In the genomic region with DNA sequence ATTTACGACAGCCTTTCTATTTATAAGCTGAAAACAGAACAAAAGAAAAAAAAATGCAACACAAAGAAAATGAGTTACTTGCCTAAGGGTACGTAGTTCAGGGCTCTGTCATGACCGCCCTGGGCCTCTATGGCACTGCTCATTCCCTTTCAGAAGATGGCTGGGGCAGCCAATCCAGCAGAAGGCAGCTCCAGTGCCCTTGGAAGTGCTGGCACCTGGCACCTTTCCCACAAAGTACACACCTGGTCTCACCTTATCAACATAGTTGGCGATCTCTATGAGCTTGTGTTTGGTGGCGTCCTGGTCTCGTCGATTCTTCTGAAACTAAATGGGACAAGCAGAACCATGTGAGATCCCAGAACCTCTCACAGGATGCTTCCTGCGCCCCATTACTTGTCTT, we compare ENCODE assay signal across 2 cellular contexts.
A peak's percentile ranks its signal among the peaks of the same experiment; 100 is the strongest.
TF ChIP-seq lines count a peak whose summit lies in the region.

No MANE protein-coding gene starts in this region.

TF ChIP-seq in liver, 16 proteins besides CTCF, POLR2A, EP300 and RAD21:
- no peak for TF ChIP-seq RXRA (IDR thresholded peaks at IDR 0.05)
- peak; percentile 32 for TF ChIP-seq FOXA2 (IDR thresholded peaks at IDR 0.05)
- TF ChIP-seq HNF4A (conservative IDR thresholded peaks at IDR 0.05): peak in 1 of 2 donors; percentile 22

TF ChIP-seq in HepG2, 621 proteins besides CTCF, POLR2A, EP300 and RAD21:
- TF ChIP-seq FOSL1 (CRISPR knock-in tag; IDR thresholded peaks at IDR 0.05; ENCODE audit: borderline replicate concordance) (no peak), THYN1 (CRISPR knock-in tag; IDR thresholded peaks at IDR 0.05; ENCODE audit: borderline replicate concordance, low read depth) (no peak), MIXL1 (CRISPR knock-in tag; IDR thresholded peaks at IDR 0.05) (no peak), MED1 (CRISPR knock-in tag; IDR thresholded peaks at IDR 0.05) (no peak), PLRG1 (conservative IDR thresholded peaks at IDR 0.05) (no peak), ZNF501 (CRISPR knock-in tag; IDR thresholded peaks at IDR 0.05) (no peak), TOE1 (CRISPR knock-in tag; IDR thresholded peaks at IDR 0.05) (no peak), GZF1 (CRISPR knock-in tag; IDR thresholded peaks at IDR 0.05) (no peak), ZNF589 (CRISPR knock-in tag; conservative IDR thresholded peaks at IDR 0.05) (no peak), KDM5A (IDR thresholded peaks at IDR 0.05; ENCODE audit: borderline replicate concordance, low read length) (no peak), NFRKB (IDR thresholded peaks at IDR 0.05) (no peak), AKAP8 (CRISPR knock-in tag; IDR thresholded peaks at IDR 0.05) (no peak), PRPF4 (IDR thresholded peaks at IDR 0.05; ENCODE audit: low read depth, low read length, poor library complexity, severe bottlenecking) (no peak), SATB2 (CRISPR knock-in tag; IDR thresholded peaks at IDR 0.05) (no peak)
- TF ChIP-seq, protein P1, sequence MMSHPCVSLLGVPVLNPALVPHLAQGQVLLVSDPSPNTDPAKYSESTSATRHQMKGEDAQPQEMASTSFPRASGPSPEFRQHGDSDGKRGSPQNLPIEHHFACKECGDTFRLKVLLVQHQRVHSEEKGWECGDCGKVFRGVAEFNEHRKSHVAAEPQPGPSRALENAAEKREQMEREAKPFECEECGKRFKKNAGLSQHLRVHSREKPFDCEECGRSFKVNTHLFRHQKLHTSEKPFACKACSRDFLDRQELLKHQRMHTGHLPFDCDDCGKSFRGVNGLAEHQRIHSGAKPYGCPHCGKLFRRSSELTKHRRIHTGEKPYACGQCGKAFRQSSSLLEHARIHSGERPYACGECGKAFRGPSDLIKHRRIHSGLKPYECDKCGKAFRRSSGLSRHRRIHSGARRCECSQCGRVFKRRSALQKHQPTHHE (CRISPR knock-in tag; IDR thresholded peaks at IDR 0.05; ENCODE audit: borderline replicate concordance): no peak
- TF ChIP-seq, protein P2, sequence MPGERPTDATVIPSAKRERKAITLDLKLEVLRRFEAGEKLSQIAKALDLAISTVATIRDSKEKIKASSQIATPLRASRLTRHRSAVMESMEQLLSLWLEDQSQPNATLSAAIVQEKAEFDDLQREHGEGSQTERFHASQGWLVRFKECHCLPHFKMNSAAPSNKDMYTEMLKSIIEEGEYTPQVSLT (CRISPR knock-in tag; IDR thresholded peaks at IDR 0.05; ENCODE audit: borderline replicate concordance, low read depth): no peak
- TF ChIP-seq, protein P3, sequence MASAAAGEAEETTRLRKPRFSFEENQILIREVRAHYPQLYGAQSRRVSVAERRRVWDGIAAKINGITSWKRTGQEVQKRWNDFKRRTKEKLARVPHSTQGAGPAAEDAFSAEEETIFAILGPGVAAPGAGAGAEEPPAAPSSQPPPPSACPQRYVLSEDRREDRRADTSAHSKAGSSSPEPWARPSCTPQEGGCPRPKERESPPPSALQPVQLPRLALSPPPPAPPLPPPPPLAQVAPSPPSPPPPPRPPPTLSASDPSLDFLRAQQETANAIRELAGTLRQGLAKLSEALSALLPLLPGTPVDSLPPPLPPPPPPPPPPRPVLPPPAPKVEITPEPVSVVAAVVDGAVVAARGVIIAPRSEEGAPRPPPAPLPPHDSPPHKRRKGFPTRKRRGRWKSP (CRISPR knock-in tag; IDR thresholded peaks at IDR 0.05): no peak
- TF ChIP-seq, protein P4, sequence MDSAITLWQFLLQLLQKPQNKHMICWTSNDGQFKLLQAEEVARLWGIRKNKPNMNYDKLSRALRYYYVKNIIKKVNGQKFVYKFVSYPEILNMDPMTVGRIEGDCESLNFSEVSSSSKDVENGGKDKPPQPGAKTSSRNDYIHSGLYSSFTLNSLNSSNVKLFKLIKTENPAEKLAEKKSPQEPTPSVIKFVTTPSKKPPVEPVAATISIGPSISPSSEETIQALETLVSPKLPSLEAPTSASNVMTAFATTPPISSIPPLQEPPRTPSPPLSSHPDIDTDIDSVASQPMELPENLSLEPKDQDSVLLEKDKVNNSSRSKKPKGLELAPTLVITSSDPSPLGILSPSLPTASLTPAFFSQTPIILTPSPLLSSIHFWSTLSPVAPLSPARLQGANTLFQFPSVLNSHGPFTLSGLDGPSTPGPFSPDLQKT (CRISPR knock-in tag; IDR thresholded peaks at IDR 0.05; ENCODE audit: borderline replicate concordance): no peak
- TF ChIP-seq, protein P5, sequence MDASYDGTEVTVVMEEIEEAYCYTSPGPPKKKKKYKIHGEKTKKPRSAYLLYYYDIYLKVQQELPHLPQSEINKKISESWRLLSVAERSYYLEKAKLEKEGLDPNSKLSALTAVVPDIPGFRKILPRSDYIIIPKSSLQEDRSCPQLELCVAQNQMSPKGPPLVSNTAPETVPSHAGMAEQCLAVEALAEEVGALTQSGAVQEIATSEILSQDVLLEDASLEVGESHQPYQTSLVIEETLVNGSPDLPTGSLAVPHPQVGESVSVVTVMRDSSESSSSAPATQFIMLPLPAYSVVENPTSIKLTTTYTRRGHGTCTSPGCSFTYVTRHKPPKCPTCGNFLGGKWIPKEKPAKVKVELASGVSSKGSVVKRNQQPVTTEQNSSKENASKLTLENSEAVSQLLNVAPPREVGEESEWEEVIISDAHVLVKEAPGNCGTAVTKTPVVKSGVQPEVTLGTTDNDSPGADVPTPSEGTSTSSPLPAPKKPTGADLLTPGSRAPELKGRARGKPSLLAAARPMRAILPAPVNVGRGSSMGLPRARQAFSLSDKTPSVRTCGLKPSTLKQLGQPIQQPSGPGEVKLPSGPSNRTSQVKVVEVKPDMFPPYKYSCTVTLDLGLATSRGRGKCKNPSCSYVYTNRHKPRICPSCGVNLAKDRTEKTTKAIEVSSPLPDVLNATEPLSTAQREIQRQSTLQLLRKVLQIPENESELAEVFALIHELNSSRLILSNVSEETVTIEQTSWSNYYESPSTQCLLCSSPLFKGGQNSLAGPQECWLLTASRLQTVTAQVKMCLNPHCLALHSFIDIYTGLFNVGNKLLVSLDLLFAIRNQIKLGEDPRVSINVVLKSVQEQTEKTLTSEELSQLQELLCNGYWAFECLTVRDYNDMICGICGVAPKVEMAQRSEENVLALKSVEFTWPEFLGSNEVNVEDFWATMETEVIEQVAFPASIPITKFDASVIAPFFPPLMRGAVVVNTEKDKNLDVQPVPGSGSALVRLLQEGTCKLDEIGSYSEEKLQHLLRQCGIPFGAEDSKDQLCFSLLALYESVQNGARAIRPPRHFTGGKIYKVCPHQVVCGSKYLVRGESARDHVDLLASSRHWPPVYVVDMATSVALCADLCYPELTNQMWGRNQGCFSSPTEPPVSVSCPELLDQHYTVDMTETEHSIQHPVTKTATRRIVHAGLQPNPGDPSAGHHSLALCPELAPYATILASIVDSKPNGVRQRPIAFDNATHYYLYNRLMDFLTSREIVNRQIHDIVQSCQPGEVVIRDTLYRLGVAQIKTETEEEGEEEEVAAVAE (CRISPR knock-in tag; IDR thresholded peaks at IDR 0.05; ENCODE audit: borderline replicate concordance): no peak
